In the genomic region with DNA sequence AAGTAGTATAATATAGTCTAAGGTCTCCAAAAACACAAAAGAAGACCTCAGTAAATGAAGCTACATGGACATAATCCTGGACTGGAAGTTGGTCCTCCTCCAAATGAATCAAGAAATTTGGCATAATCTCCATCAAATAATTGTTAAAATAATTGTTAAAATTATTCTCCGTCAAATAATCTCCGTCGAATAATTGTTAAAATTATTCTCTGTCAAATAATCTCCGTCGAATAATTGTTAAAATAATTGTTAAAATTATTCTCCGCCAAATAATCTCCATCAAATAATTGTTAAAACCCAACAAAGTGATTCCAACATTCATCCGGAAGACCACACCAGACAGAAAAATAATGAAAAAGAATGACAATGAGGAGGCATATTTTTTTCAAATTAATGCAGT, we compare ENCODE assay signal across 27 cellular contexts.
"Had no signal": no experiment of that assay in that cellular context is flagged by ENCODE, and none has a peak within 500 bp of the region (broad histone marks: within the 10 kb centered on the region; RNA-seq: fewer than 3 reads in every experiment).

No MANE protein-coding gene starts in this region.

- H3K9me3 Mint-ChIP-seq: dendritic cell treated with granulocyte-macrophage colony-stimulating factor and Interleukin-4, amounts not matched to agents 40 ng/mL and 50 ng/mL, for 4 days; effector memory CD8-positive, alpha-beta T cell; endodermal cell had no signal

- H3K36me3 ChIP-seq: colonic mucosa, esophagus muscularis mucosa, esophagus squamous epithelium, gastrocnemius medialis, gastroesophageal sphincter, heart left ventricle, heart right ventricle had no signal

- DNase-seq: colonic mucosa; cortex of kidney; dermis blood vessel endothelial cell; dorsolateral prefrontal cortex; effector CD4-positive, alpha-beta T cell; effector CD8-positive, alpha-beta T cell; effector memory CD4-positive, alpha-beta T cell; effector memory CD8-positive, alpha-beta T cell; endodermal cell; erythroblast; esophagus squamous epithelium; foreskin fibroblast; foreskin keratinocyte; foreskin melanocyte; gastrocnemius medialis; glutamatergic neuron; head of caudate nucleus; heart left ventricle; heart right ventricle had no signal

- H3K4me1 ChIP-seq: colonic mucosa, foreskin keratinocyte, gastrocnemius medialis, gastroesophageal sphincter, heart left ventricle had no signal

- H3K27me3 ChIP-seq: colonic mucosa, dorsolateral prefrontal cortex, esophagus muscularis mucosa, foreskin keratinocyte, gastrocnemius medialis, gastroesophageal sphincter had no signal

- H3K27ac ChIP-seq: colonic mucosa, coronary artery, dorsolateral prefrontal cortex, epithelial cell of prostate, esophagus muscularis mucosa, esophagus squamous epithelium, foreskin keratinocyte, gastrocnemius medialis, gastroesophageal sphincter, heart left ventricle, heart right ventricle had no signal

- H3K4me1 Mint-ChIP-seq: endodermal cell had no signal

- H3K4me3 ChIP-seq: colonic mucosa, coronary artery, dorsolateral prefrontal cortex, esophagus muscularis mucosa, esophagus squamous epithelium, gastrocnemius medialis, gastroesophageal sphincter, heart left ventricle, heart right ventricle had no signal

- FAIRE-seq: colon, endothelial cell of umbilical vein had no signal

- H3K27ac Mint-ChIP-seq: dendritic cell treated with granulocyte-macrophage colony-stimulating factor and Interleukin-4, amounts not matched to agents 40 ng/mL and 50 ng/mL, for 4 days; effector memory CD8-positive, alpha-beta T cell; endodermal cell had no signal

- H3K9me3 ChIP-seq: colonic mucosa, esophagus muscularis mucosa, esophagus squamous epithelium, gastrocnemius medialis, gastroesophageal sphincter, heart left ventricle, heart right ventricle had no signal

- ATAC-seq: effector memory CD8-positive, alpha-beta T cell; esophagus mucosa; foreskin keratinocyte; gastrocnemius medialis; gastroesophageal sphincter; heart left ventricle; heart right ventricle had no signal

- H3K4me3 Mint-ChIP-seq: dendritic cell treated with granulocyte-macrophage colony-stimulating factor and Interleukin-4, amounts not matched to agents 40 ng/mL and 50 ng/mL, for 4 days; effector memory CD8-positive, alpha-beta T cell; endodermal cell had no signal

- H3K27me3 Mint-ChIP-seq: dendritic cell treated with granulocyte-macrophage colony-stimulating factor and Interleukin-4, amounts not matched to agents 40 ng/mL and 50 ng/mL, for 4 days had no signal
